10 cellular contexts compared by ENCODE assay signal in genomic region chr17:40095356-40095943, GRCh38. TPM values are rescaled to one million over a fixed set of nuclear protein-coding genes. Genes with fewer than 3 reads are reported as not detected.
DNase-seq lines count a peak whose midpoint lies in the region; ATAC-seq and TF ChIP-seq lines count a peak whose summit lies in the region.
"Had no signal": no experiment of that assay in that cellular context is flagged by ENCODE, and none has a peak within 500 bp of the region (broad histone marks: within the 10 kb centered on the region; RNA-seq: fewer than 3 reads in every experiment).

No MANE protein-coding gene starts in this region.

- H4K91ac ChIP-seq in neuronal stem cell (ENCODE audit: low read depth, low read length, poor library complexity) = no peak overlapping the region

- no peak overlapping the region for H3K14ac ChIP-seq in neuronal stem cell (ENCODE audit: low read length)

- intact Hi-C loops in heart right ventricle (cut with DNase I) (loop anchor here in 3 of 10 donors (5.0 to 10.0 kb wide), 2 partner anchors 33 to 189 kb away; partner anchors contain the start of genes THRA (in 2 of the 3) and CDC6 (in 1 of the 3)), left cardiac atrium (cut with DNase I) (no loop called here)

- H3K36me3 ChIP-seq in heart right ventricle (peaks cover 0 to 77% (median 54%) of the 10 kb centered on the region in 9 donors), neuronal stem cell (replicated peaks in 1 of 2; ENCODE audit: control insufficient read depth in 2 of 2, insufficient read depth in 2 of 2, low read length in 2 of 2) (peaks cover 20 to 34% of the 10 kb centered on the region in 2 donors)

- no peak overlapping the region for H2BK120ac ChIP-seq in neuronal stem cell (ENCODE audit: low read depth, low read length)

- peak overlapping the region in 5 of 10 donors; percentile 76 to 100 (median 89) for H3K4me3 ChIP-seq in heart right ventricle
- no peak overlapping the region for H3K4me3 ChIP-seq in neuronal stem cell (ENCODE audit: low read length in 2 of 2)

- H3K27me3 ChIP-seq in heart right ventricle (no peaks in the 10 kb centered on the region), neuronal stem cell (ENCODE audit: control insufficient read depth in 3 of 3, insufficient read depth in 3 of 3, low read depth in 1 of 3, low read length in 3 of 3) (peaks cover 0 to 12% (median 8%) of the 10 kb centered on the region in 3 experiments)

- no peak overlapping the region for H2AK5ac ChIP-seq in neuronal stem cell (ENCODE audit: low read depth, low read length)

- no peak overlapping the region for H2BK12ac ChIP-seq in neuronal stem cell (ENCODE audit: low read length)

- no peak overlapping the region for H3K4ac ChIP-seq in neuronal stem cell (ENCODE audit: low read length)

- no peak overlapping the region for H2BK15ac ChIP-seq in neuronal stem cell (ENCODE audit: low read length)

- no peak for ATAC-seq in heart right ventricle
- no peak for ATAC-seq in left cardiac atrium
- ATAC-seq in HG03045 (IDR thresholded peaks at IDR 0.05; ENCODE audit: unreplicated experiment) = no peak
- ATAC-seq in HG03469 (IDR thresholded peaks at IDR 0.05; ENCODE audit: unreplicated experiment) = no peak
- ATAC-seq in GM18873 (IDR thresholded peaks at IDR 0.05; ENCODE audit: low FRiP score, unreplicated experiment) = no peak
- ATAC-seq: esophagus mucosa, left lobe of liver had no signal

- peak overlapping the region; percentile 84 to 99 (median 95) for H3K27ac ChIP-seq in heart right ventricle
- peak overlapping the region; percentile 88 for H3K27ac ChIP-seq in cingulate gyrus (ENCODE audit: low read depth, low read length)
- no peak overlapping the region for H3K27ac ChIP-seq in neuronal stem cell (replicated peaks; ENCODE audit: low read length)

- no peak overlapping the region for H2AFZ ChIP-seq in neuronal stem cell (ENCODE audit: low read length)

- no peaks in the 10 kb centered on the region for H3K9me3 ChIP-seq in heart right ventricle
- H3K9me3 ChIP-seq in neuronal stem cell (replicated peaks in 1 of 2; ENCODE audit: control insufficient read depth in 2 of 2, insufficient read depth in 1 of 2, low read depth in 1 of 2, low read length in 2 of 2) = peaks cover 0 to 4% of the 10 kb centered on the region in 2 donors

- no peak for TF ChIP-seq CTCF in heart right ventricle (IDR thresholded peaks at IDR 0.05)

- H3K18ac ChIP-seq in neuronal stem cell (ENCODE audit: low read length) = no peak overlapping the region

- H3K79me1 ChIP-seq in neuronal stem cell (ENCODE audit: low read depth, low read length) = no peaks in the 10 kb centered on the region

- no peak overlapping the region for H4K8ac ChIP-seq in neuronal stem cell (ENCODE audit: low read depth, low read length)

- no peak overlapping the region for H2BK5ac ChIP-seq in neuronal stem cell (ENCODE audit: low read length)

- no peak overlapping the region for H3K9ac ChIP-seq in neuronal stem cell (ENCODE audit: low read depth, low read length, poor library complexity)

- H3K4me2 ChIP-seq in neuronal stem cell (ENCODE audit: insufficient read depth, low read length, poor library complexity, severe bottlenecking) = no peak overlapping the region

- H3K4me1 ChIP-seq in heart right ventricle = peaks cover 50 to 89% (median 79%) of the 10 kb centered on the region in 9 donors
- H3K4me1 ChIP-seq in neuronal stem cell (ENCODE audit: control insufficient read depth in 2 of 2, insufficient read depth in 1 of 2, low read depth in 1 of 2, low read length in 2 of 2) = peaks cover 21 to 26% of the 10 kb centered on the region in 2 donors

- WGBS in heart right ventricle, 2 donors = 59 to 63% methylated on average over 17 of the region's 17 CpGs
- no CpG with 5 or more reads among the region's 17 CpGs for WGBS in neuronal stem cell (ENCODE audit: extremely low coverage in 2 of 2, insufficient read length in 2 of 2, insufficient replicate concordance in 1 of 2), 2 donors

- peak overlapping the region; percentile 23 for H3K23ac ChIP-seq in neuronal stem cell (ENCODE audit: low read depth, low read length, poor library complexity)

- no peak for DNase-seq in heart right ventricle
- DNase-seq in left cardiac atrium = no peak
- no peak for DNase-seq in neuronal stem cell (ENCODE audit: low spot score)
- DNase-seq in NCI-H510A (lab: John Stamatoyannopoulos, UW) = no peak

RNA-seq across cellular contexts. Expression of gene NR1D1, which starts 4.9 kb away (rescaled TPM):
- total RNA-seq in heart right ventricle (10 to 100 TPM in 7 of 10 donors, 1 to 10 TPM in 3; 5.5 to 41.3 (median 29.9) TPM), left cardiac atrium (10 to 100 TPM; 17.1 to 19.5 TPM)
- polyA plus RNA-seq in heart right ventricle = 10 to 100 TPM in 1 of 2 donors, 1 to 10 TPM in 1; 7.1 to 24.4 TPM
- polyA plus RNA-seq in neuronal stem cell (2013, experiment 1 of 2) = 5.0 TPM
- polyA plus RNA-seq in neuronal stem cell (2013, experiment 2 of 2) = 4.8 TPM

RNA-seq across cellular contexts. Expression of gene MSL1, which starts 26.3 kb away (rescaled TPM):
- total RNA-seq in heart right ventricle (10 to 100 TPM; 26.3 to 57.4 (median 37.7) TPM), left cardiac atrium (10 to 100 TPM; 54.0 to 57.8 TPM)
- 10 to 100 TPM; 45.5 to 65.0 TPM for polyA plus RNA-seq in heart right ventricle
- polyA plus RNA-seq in neuronal stem cell (2013, experiment 1 of 2) = 106 TPM
- polyA plus RNA-seq in neuronal stem cell (2013, experiment 2 of 2) = 110 TPM

RNA-seq across cellular contexts. Expression of gene THRA, which starts 32.7 kb away (rescaled TPM):
- total RNA-seq in heart right ventricle (100 to 1,000 TPM in 1 of 10 donors, 10 to 100 TPM in 9; 59.8 to 102 (median 69.7) TPM), left cardiac atrium (10 to 100 TPM; 54.4 to 77.9 TPM)
- polyA plus RNA-seq in heart right ventricle = 10 to 100 TPM; 29.8 to 44.2 TPM
- 13.2 TPM for polyA plus RNA-seq in neuronal stem cell (2013, experiment 1 of 2)
- polyA plus RNA-seq in neuronal stem cell (2013, experiment 2 of 2) = 13.2 TPM

RNA-seq across cellular contexts. Expression of gene MED24, which starts 41.2 kb away (rescaled TPM):
- total RNA-seq in heart right ventricle (10 to 100 TPM; 46.7 to 63.2 (median 58.4) TPM), left cardiac atrium (10 to 100 TPM; 44.0 to 56.4 TPM)
- 10 to 100 TPM; 47.2 to 75.6 TPM for polyA plus RNA-seq in heart right ventricle
- polyA plus RNA-seq in neuronal stem cell (2013, experiment 1 of 2) = 61.9 TPM
- polyA plus RNA-seq in neuronal stem cell (2013, experiment 2 of 2) = 61.2 TPM

RNA-seq across cellular contexts. Expression of gene CASC3, which starts 44.9 kb away (rescaled TPM):
- total RNA-seq in heart right ventricle (10 to 100 TPM; 39.9 to 56.8 (median 43.7) TPM), left cardiac atrium (10 to 100 TPM; 49.6 to 53.1 TPM)
- polyA plus RNA-seq in heart right ventricle = 10 to 100 TPM; 21.3 to 41.0 TPM
- polyA plus RNA-seq in neuronal stem cell (2013, experiment 1 of 2) = 70.7 TPM
- polyA plus RNA-seq in neuronal stem cell (2013, experiment 2 of 2) = 70.5 TPM
